11 cellular contexts compared by ENCODE assay signal in the genomic region with DNA sequence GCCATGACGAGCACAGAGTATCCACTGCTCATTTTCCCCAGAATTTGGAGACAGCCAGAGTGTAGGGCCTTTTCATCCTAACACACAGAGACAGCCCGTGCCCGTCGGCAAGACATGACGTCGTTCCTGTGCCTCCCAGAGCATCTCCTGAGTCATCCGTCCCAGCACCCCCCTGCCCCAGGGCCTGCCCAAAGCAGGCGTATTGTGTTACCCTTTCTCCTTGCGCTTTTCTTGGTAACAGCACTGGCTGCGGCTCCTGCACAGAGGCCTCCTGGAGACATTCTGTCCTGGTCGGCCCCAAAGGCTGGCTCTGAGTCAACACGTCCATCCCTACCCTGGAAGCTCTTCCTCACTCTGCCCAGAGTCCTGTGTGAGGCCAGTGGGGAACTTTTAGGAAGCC.
A peak's percentile ranks its signal among the peaks of the same experiment; 100 is the strongest.
DNase-seq lines count a peak whose midpoint lies in the region; ATAC-seq, FAIRE-seq and TF ChIP-seq lines count a peak whose summit lies in the region.
"Had no signal": no experiment of that assay in that cellular context is flagged by ENCODE, and none has a peak within 500 bp of the region (broad histone marks: within the 10 kb centered on the region; RNA-seq: fewer than 3 reads in every experiment).

No MANE protein-coding gene starts in this region.

- H3K4me3 Mint-ChIP-seq in neural progenitor cell = no peak overlapping the region
- H3K4me3 Mint-ChIP-seq: activated naive CD8-positive, alpha-beta T cell treated with anti-CD3 and anti-CD28 coated beads, Interleukin-2, amount 10 ng/mL, durations not matched to agents 7 days and 5 days; nephron had no signal

- CTCF ChIA-PET in K562 (lab: Yijun Ruan, JAX; ENCODE audit: low intra/inter-chr PET ratio) = no interaction called here

- peak; percentile 92 for DNase-seq in HTR-8/SVneo (ENCODE audit: insufficient read length, low spot score)
- DNase-seq in K562 (ENCODE audit: extremely low read depth in 1 of 4, low spot score in 3 of 4) = no peak
- DNase-seq in left colon = peak in 1 of 2 donors; percentile 84
- DNase-seq in suprapubic skin (ENCODE audit: low spot score in 2 of 2) = no peak
- DNase-seq in stimulated activated CD4-positive, alpha-beta T cell treated with anti-CD3 and anti-CD28 coated beads, Interleukin-15, amount 100 ng/mL, for 24 hours = no peak
- no peak for DNase-seq in neural progenitor cell (ENCODE audit: low spot score)
- no peak for DNase-seq in stimulated activated CD4-positive, alpha-beta T cell treated with anti-CD3 and anti-CD28 coated beads, Interleukin-1b, Interleukin-23, amount 100 ng/mL, for 48 hours
- DNase-seq: activated CD4-positive, alpha-beta T cell treated with anti-CD3 and anti-CD28 coated beads for 1 hour; activated naive CD8-positive, alpha-beta T cell treated with anti-CD3 and anti-CD28 coated beads, Interleukin-2, amount 10 ng/mL, durations not matched to agents 7 days and 5 days; erythroblast had no signal

- BruUV-seq in K562 (replicated peaks; lab: Mats Ljungman, UMichigan) = no TSS peak

- H3K36me3 Mint-ChIP-seq in neural progenitor cell = peaks cover 2% of the 10 kb centered on the region

- H3K9ac ChIP-seq in K562 (ENCODE audit: insufficient read depth in 1 of 2, low read depth in 2 of 2, low read length in 2 of 2) = no peak overlapping the region
- H3K9ac ChIP-seq in neural progenitor cell = no peak overlapping the region

- intact Hi-C loops in K562 (cut with micrococcal nuclease) (no loop called here), left colon (cut with DNase I, micrococcal nuclease) (no loop called here)

- H2AFZ ChIP-seq in K562 (ENCODE audit: low read depth, low read length) (no peak overlapping the region), neural progenitor cell (replicated peaks) (no peak overlapping the region)

- H3K27ac ChIP-seq in K562 (ENCODE audit: extremely low read depth, low read depth, low read length) (no peak overlapping the region), suprapubic skin (no peak overlapping the region), neural progenitor cell (no peak overlapping the region)

- H3K9me3 Mint-ChIP-seq in neural progenitor cell = peaks cover 3% of the 10 kb centered on the region

- POLR2A ChIA-PET in K562 (lab: Yijun Ruan, JAX) = interaction anchor here (1.7 kb wide), 1 partner anchor 11 kb away, joined by 7 read pairs; no protein-coding TSS in a partner anchor

- peak; percentile 46; the same call in 2 of the 3 replicates for ATAC-seq in K562
- peak; percentile 13 for ATAC-seq in left colon

- TF ChIP-seq CTCF in K562 (IDR thresholded peaks at IDR 0.05 in 2 of 3, conservative IDR thresholded peaks at IDR 0.05 in 1 of 3; ENCODE audit: insufficient read depth in 2 of 3, low read depth in 1 of 3, low read length in 3 of 3) = no peak
- no peak for TF ChIP-seq CTCF in suprapubic skin (IDR thresholded peaks at IDR 0.05)
- TF ChIP-seq CTCF in neural progenitor cell (IDR thresholded peaks at IDR 0.05) = no peak

- H3K27me3 Mint-ChIP-seq in neural progenitor cell (ENCODE audit: insufficient read depth, low read depth) = peaks cover 8% of the 10 kb centered on the region

- H3K4me3 ChIP-seq in K562 (no peak overlapping the region), suprapubic skin (no peak overlapping the region), neural progenitor cell (no peak overlapping the region)

- no peak for TF ChIP-seq POLR2A in K562 (conservative IDR thresholded peaks at IDR 0.05)
- no peak for TF ChIP-seq POLR2A in suprapubic skin (IDR thresholded peaks at IDR 0.05)

- no peak for TF ChIP-seq RAD21 in K562 (CRISPR knock-in tag; conservative IDR thresholded peaks at IDR 0.05 in 1 of 2, IDR thresholded peaks at IDR 0.05 in 1 of 2)

- H3K36me3 ChIP-seq in K562 (ENCODE audit: control insufficient read depth, insufficient read depth, low read length) = no peaks in the 10 kb centered on the region
- no peaks in the 10 kb centered on the region for H3K36me3 ChIP-seq in suprapubic skin
- H3K36me3 ChIP-seq in neural progenitor cell = no peaks in the 10 kb centered on the region

- TF ChIP-seq EP300 in K562 (IDR thresholded peaks at IDR 0.05; ENCODE audit: low read length) = no peak
- peak; percentile 97 for TF ChIP-seq EP300 in suprapubic skin (IDR thresholded peaks at IDR 0.05)

- no peak overlapping the region for H3K4me2 ChIP-seq in K562 (ENCODE audit: insufficient read depth, low read length)
- H3K4me2 ChIP-seq in neural progenitor cell = no peak overlapping the region

- H3K79me2 ChIP-seq in K562 (ENCODE audit: control insufficient read depth, insufficient read depth, low read length) (no peaks in the 10 kb centered on the region), neural progenitor cell (ENCODE audit: low read depth) (no peaks in the 10 kb centered on the region)

- H3K27me3 ChIP-seq in K562 (ENCODE audit: control insufficient read depth in 2 of 2, insufficient read depth in 2 of 2, low read length in 2 of 2) (peaks cover 22 to 73% of the 10 kb centered on the region in 2 experiments; a peak in 4 of 5 replicates), suprapubic skin (no peaks in the 10 kb centered on the region), neural progenitor cell (no peaks in the 10 kb centered on the region)

- no peaks in the 10 kb centered on the region for H3K9me3 ChIP-seq in K562 (replicated peaks; ENCODE audit: control insufficient read depth, insufficient read depth, low read depth, low read length)
- H3K9me3 ChIP-seq in suprapubic skin = no peaks in the 10 kb centered on the region
- no peaks in the 10 kb centered on the region for H3K9me3 ChIP-seq in neural progenitor cell (ENCODE audit: low read depth)

- in situ Hi-C loops in K562 (cut with MboI) = no loop called here

- FAIRE-seq in HTR-8/SVneo (lab: Jason Lieb, UNC) = peak; percentile 98
- no peak for FAIRE-seq in K562 (lab: Jason Lieb, UNC)

- H3F3A ChIP-seq in neural progenitor cell (ENCODE audit: low read depth) = no peaks in the 10 kb centered on the region

- peaks cover 13% of the 10 kb centered on the region for H3K4me1 Mint-ChIP-seq in neural progenitor cell
- H3K4me1 Mint-ChIP-seq: activated naive CD8-positive, alpha-beta T cell treated with anti-CD3 and anti-CD28 coated beads, Interleukin-2, amount 10 ng/mL, durations not matched to agents 7 days and 5 days had no signal

- no peaks in the 10 kb centered on the region for H3K9me1 ChIP-seq in K562 (ENCODE audit: control insufficient read depth, insufficient read depth, low read length)

- H3K27ac Mint-ChIP-seq in neural progenitor cell = no peak overlapping the region
- H3K27ac Mint-ChIP-seq: activated naive CD8-positive, alpha-beta T cell treated with anti-CD3 and anti-CD28 coated beads, Interleukin-2, amount 10 ng/mL, durations not matched to agents 7 days and 5 days had no signal

- WGBS in K562 (ENCODE audit: insufficient coverage, low coverage, missing lambda C conversion rate) = 2% methylated on average over 12 of the region's 12 CpGs
- WGBS in suprapubic skin = 77% methylated on average over 12 of the region's 12 CpGs

- no peaks in the 10 kb centered on the region for H3K4me1 ChIP-seq in K562 (replicated peaks in 1 of 2; ENCODE audit: control insufficient read depth in 2 of 2, insufficient read depth in 2 of 2, low read length in 2 of 2)
- H3K4me1 ChIP-seq in suprapubic skin = no peaks in the 10 kb centered on the region
- H3K4me1 ChIP-seq in neural progenitor cell = peaks cover 8% of the 10 kb centered on the region

- H4K20me1 ChIP-seq in K562 (replicated peaks; ENCODE audit: control insufficient read depth, insufficient read depth, low read length) (no peaks in the 10 kb centered on the region), neural progenitor cell (ENCODE audit: low read depth) (no peaks in the 10 kb centered on the region)

TF ChIP-seq in K562, 482 proteins besides CTCF, POLR2A, EP300 and RAD21:
- TF ChIP-seq, protein P1, sequence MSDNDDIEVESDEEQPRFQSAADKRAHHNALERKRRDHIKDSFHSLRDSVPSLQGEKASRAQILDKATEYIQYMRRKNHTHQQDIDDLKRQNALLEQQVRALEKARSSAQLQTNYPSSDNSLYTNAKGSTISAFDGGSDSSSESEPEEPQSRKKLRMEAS (CRISPR knock-in tag; IDR thresholded peaks at IDR 0.05) = no peak
- TF ChIP-seq, protein P2, sequence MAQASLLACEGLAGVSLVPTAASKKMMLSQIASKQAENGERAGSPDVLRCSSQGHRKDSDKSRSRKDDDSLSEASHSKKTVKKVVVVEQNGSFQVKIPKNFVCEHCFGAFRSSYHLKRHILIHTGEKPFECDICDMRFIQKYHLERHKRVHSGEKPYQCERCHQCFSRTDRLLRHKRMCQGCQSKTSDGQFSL (CRISPR knock-in tag; IDR thresholded peaks at IDR 0.05) = no peak
- TF ChIP-seq, protein P2 (tag; IDR thresholded peaks at IDR 0.05) = no peak
- TF ChIP-seq CHD1 (IDR thresholded peaks at IDR 0.05; ENCODE audit: low read length) = no peak
- no peak for TF ChIP-seq ZKSCAN8 (CRISPR knock-in tag; IDR thresholded peaks at IDR 0.05)
- TF ChIP-seq SMAD1 (IDR thresholded peaks at IDR 0.05; ENCODE audit: low read depth, low read length, partially characterized antibody) = no peak
- TF ChIP-seq SP2 (IDR thresholded peaks at IDR 0.05; ENCODE audit: extremely low read depth, low read depth, low read length, poor library complexity, severe bottlenecking) = no peak
- TF ChIP-seq BCL6 (CRISPR knock-in tag; IDR thresholded peaks at IDR 0.05) = no peak
- TF ChIP-seq RFX1 (IDR thresholded peaks at IDR 0.05) = no peak
- peak; percentile 39; the same call in 1 of the 2 replicates for TF ChIP-seq CREM (IDR thresholded peaks at IDR 0.05; ENCODE audit: low read depth)
